ENCODE assay signal across 1 cellular context in the genomic region with DNA sequence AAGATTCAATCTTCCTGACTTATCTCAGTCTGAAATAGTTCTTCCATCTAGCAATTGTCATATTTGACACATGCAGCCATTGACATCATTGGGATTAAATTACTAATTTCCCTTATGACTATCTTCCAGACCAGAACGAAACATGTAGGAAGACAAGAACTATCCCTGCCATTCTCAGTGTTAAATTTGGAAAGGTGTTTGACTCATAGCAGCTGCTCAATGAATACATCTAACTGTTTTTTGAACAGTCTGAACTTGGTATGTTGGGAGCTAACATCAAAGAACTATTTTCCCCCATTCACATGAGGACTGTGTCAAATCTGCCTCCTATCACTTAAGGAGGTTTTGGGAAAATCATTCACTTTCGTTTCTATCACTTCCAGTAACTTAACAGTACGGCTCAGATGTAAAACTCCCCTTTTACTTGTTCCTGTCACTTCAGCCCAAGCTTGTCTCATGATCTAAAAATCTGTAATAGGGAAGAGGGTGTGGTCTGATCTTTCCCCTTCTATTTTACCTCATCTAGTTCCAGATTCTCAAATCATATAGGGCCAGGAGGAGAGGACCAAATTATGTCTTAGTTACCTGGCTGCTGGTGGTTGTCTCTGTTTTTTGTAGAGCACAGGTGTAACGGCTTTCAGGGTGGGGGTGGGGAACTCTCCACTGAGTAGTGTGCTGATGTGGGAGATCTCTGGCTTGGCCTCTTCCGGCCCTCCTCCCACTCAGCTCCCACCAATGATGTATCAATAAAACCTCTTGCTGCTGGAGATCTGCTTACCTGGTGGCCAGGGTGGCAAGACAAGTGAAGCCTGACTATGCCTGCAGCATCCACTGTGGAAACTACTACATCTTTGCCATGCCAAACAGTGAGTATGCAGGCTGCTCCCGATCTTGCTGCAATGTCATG.
TF ChIP-seq lines count a peak whose summit lies in the region.

No MANE protein-coding gene starts in this region.

TF ChIP-seq in GM12878, 131 proteins besides CTCF, POLR2A, EP300 and RAD21 (continued from another document and continues in another):
- TF ChIP-seq, protein P1, sequence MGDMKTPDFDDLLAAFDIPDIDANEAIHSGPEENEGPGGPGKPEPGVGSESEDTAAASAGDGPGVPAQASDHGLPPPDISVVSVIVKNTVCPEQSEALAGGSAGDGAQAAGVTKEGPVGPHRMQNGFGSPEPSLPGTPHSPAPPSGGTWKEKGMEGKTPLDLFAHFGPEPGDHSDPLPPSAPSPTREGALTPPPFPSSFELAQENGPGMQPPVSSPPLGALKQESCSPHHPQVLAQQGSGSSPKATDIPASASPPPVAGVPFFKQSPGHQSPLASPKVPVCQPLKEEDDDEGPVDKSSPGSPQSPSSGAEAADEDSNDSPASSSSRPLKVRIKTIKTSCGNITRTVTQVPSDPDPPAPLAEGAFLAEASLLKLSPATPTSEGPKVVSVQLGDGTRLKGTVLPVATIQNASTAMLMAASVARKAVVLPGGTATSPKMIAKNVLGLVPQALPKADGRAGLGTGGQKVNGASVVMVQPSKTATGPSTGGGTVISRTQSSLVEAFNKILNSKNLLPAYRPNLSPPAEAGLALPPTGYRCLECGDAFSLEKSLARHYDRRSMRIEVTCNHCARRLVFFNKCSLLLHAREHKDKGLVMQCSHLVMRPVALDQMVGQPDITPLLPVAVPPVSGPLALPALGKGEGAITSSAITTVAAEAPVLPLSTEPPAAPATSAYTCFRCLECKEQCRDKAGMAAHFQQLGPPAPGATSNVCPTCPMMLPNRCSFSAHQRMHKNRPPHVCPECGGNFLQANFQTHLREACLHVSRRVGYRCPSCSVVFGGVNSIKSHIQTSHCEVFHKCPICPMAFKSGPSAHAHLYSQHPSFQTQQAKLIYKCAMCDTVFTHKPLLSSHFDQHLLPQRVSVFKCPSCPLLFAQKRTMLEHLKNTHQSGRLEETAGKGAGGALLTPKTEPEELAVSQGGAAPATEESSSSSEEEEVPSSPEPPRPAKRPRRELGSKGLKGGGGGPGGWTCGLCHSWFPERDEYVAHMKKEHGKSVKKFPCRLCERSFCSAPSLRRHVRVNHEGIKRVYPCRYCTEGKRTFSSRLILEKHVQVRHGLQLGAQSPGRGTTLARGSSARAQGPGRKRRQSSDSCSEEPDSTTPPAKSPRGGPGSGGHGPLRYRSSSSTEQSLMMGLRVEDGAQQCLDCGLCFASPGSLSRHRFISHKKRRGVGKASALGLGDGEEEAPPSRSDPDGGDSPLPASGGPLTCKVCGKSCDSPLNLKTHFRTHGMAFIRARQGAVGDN (IDR thresholded peaks at IDR 0.05): no peak
- no peak; the same call in 1 of the 2 replicates for TF ChIP-seq PAX5 (IDR thresholded peaks at IDR 0.05; ENCODE audit: borderline replicate concordance, low read depth, low read length)
- no peak for TF ChIP-seq ETV6 (conservative IDR thresholded peaks at IDR 0.05 in 1 of 2, IDR thresholded peaks at IDR 0.05 in 1 of 2; ENCODE audit: borderline replicate concordance in 1 of 2, low read depth in 1 of 2)
- TF ChIP-seq, protein P2, sequence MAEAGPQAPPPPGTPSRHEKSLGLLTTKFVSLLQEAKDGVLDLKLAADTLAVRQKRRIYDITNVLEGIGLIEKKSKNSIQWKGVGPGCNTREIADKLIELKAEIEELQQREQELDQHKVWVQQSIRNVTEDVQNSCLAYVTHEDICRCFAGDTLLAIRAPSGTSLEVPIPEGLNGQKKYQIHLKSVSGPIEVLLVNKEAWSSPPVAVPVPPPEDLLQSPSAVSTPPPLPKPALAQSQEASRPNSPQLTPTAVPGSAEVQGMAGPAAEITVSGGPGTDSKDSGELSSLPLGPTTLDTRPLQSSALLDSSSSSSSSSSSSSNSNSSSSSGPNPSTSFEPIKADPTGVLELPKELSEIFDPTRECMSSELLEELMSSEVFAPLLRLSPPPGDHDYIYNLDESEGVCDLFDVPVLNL (IDR thresholded peaks at IDR 0.05; ENCODE audit: low read depth, low read length): no peak
- no peak for TF ChIP-seq RFX5 (IDR thresholded peaks at IDR 0.05; ENCODE audit: low read depth, low read length)
- TF ChIP-seq, protein P3, sequence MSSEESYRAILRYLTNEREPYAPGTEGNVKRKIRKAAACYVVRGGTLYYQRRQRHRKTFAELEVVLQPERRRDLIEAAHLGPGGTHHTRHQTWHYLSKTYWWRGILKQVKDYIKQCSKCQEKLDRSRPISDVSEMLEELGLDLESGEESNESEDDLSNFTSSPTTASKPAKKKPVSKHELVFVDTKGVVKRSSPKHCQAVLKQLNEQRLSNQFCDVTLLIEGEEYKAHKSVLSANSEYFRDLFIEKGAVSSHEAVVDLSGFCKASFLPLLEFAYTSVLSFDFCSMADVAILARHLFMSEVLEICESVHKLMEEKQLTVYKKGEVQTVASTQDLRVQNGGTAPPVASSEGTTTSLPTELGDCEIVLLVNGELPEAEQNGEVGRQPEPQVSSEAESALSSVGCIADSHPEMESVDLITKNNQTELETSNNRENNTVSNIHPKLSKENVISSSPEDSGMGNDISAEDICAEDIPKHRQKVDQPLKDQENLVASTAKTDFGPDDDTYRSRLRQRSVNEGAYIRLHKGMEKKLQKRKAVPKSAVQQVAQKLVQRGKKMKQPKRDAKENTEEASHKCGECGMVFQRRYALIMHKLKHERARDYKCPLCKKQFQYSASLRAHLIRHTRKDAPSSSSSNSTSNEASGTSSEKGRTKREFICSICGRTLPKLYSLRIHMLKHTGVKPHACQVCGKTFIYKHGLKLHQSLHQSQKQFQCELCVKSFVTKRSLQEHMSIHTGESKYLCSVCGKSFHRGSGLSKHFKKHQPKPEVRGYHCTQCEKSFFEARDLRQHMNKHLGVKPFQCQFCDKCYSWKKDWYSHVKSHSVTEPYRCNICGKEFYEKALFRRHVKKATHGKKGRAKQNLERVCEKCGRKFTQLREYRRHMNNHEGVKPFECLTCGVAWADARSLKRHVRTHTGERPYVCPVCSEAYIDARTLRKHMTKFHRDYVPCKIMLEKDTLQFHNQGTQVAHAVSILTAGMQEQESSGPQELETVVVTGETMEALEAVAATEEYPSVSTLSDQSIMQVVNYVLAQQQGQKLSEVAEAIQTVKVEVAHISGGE (CRISPR knock-in tag; IDR thresholded peaks at IDR 0.05): no peak
- TF ChIP-seq, protein P4, sequence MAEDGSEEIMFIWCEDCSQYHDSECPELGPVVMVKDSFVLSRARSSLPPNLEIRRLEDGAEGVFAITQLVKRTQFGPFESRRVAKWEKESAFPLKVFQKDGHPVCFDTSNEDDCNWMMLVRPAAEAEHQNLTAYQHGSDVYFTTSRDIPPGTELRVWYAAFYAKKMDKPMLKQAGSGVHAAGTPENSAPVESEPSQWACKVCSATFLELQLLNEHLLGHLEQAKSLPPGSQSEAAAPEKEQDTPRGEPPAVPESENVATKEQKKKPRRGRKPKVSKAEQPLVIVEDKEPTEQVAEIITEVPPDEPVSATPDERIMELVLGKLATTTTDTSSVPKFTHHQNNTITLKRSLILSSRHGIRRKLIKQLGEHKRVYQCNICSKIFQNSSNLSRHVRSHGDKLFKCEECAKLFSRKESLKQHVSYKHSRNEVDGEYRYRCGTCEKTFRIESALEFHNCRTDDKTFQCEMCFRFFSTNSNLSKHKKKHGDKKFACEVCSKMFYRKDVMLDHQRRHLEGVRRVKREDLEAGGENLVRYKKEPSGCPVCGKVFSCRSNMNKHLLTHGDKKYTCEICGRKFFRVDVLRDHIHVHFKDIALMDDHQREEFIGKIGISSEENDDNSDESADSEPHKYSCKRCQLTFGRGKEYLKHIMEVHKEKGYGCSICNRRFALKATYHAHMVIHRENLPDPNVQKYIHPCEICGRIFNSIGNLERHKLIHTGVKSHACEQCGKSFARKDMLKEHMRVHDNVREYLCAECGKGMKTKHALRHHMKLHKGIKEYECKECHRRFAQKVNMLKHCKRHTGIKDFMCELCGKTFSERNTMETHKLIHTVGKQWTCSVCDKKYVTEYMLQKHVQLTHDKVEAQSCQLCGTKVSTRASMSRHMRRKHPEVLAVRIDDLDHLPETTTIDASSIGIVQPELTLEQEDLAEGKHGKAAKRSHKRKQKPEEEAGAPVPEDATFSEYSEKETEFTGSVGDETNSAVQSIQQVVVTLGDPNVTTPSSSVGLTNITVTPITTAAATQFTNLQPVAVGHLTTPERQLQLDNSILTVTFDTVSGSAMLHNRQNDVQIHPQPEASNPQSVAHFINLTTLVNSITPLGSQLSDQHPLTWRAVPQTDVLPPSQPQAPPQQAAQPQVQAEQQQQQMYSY (CRISPR knock-in tag; IDR thresholded peaks at IDR 0.05): no peak
- no peak for TF ChIP-seq FOS (IDR thresholded peaks at IDR 0.05; ENCODE audit: borderline replicate concordance, extremely low read depth, insufficient read length)
- TF ChIP-seq BHLHE40 (IDR thresholded peaks at IDR 0.05; ENCODE audit: borderline replicate concordance in 1 of 2, low read depth in 2 of 2, low read length in 1 of 2): peak in 1 of 2 experiments; percentile 29; a peak in 1 of 4 replicates
- TF ChIP-seq NR2F1 (conservative IDR thresholded peaks at IDR 0.05): no peak
- peak; percentile 26 to 48; a peak in 1 of 4 replicates for TF ChIP-seq IKZF2 (IDR thresholded peaks at IDR 0.05)
- TF ChIP-seq, protein P5, sequence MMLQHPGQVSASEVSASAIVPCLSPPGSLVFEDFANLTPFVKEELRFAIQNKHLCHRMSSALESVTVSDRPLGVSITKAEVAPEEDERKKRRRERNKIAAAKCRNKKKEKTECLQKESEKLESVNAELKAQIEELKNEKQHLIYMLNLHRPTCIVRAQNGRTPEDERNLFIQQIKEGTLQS (IDR thresholded peaks at IDR 0.05; ENCODE audit: borderline replicate concordance, extremely low read depth, low read depth, low read length): no peak
- no peak for TF ChIP-seq ZNF24 (IDR thresholded peaks at IDR 0.05)
- TF ChIP-seq MEF2B (IDR thresholded peaks at IDR 0.05; ENCODE audit: partially characterized antibody, poor library complexity, severe bottlenecking): no peak
- TF ChIP-seq, protein P6, sequence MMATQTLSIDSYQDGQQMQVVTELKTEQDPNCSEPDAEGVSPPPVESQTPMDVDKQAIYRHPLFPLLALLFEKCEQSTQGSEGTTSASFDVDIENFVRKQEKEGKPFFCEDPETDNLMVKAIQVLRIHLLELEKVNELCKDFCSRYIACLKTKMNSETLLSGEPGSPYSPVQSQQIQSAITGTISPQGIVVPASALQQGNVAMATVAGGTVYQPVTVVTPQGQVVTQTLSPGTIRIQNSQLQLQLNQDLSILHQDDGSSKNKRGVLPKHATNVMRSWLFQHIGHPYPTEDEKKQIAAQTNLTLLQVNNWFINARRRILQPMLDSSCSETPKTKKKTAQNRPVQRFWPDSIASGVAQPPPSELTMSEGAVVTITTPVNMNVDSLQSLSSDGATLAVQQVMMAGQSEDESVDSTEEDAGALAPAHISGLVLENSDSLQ (IDR thresholded peaks at IDR 0.05): no peak
- no peak for TF ChIP-seq BACH1 (IDR thresholded peaks at IDR 0.05; ENCODE audit: borderline replicate concordance)
- no peak for TF ChIP-seq SIX5 (IDR thresholded peaks at IDR 0.05; ENCODE audit: low read depth, low read length, severe bottlenecking)
- no peak for TF ChIP-seq POLR2AphosphoS2 (IDR thresholded peaks at IDR 0.05; ENCODE audit: low read depth, low read length)
- TF ChIP-seq STAT3 (IDR thresholded peaks at IDR 0.05; ENCODE audit: low read depth, low read length): 0 out of 2 replicates have a peak, but pooled peaks have one; percentile 72
- TF ChIP-seq, protein P7, sequence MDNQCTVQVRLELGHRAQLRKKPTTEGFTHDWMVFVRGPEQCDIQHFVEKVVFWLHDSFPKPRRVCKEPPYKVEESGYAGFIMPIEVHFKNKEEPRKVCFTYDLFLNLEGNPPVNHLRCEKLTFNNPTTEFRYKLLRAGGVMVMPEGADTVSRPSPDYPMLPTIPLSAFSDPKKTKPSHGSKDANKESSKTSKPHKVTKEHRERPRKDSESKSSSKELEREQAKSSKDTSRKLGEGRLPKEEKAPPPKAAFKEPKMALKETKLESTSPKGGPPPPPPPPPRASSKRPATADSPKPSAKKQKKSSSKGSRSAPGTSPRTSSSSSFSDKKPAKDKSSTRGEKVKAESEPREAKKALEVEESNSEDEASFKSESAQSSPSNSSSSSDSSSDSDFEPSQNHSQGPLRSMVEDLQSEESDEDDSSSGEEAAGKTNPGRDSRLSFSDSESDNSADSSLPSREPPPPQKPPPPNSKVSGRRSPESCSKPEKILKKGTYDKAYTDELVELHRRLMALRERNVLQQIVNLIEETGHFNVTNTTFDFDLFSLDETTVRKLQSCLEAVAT (IDR thresholded peaks at IDR 0.05): peak; percentile 70
- TF ChIP-seq NRF1 (conservative IDR thresholded peaks at IDR 0.05; ENCODE audit: low read depth, low read length): no peak
- TF ChIP-seq SMAD5 (IDR thresholded peaks at IDR 0.05; ENCODE audit: low read depth): no peak
- TF ChIP-seq ZNF274 (IDR thresholded peaks at IDR 0.05; ENCODE audit: insufficient read depth, insufficient read length): no peak
- no peak for TF ChIP-seq YBX1 (IDR thresholded peaks at IDR 0.05)
- 0 out of 3 replicates have a peak, but pooled peaks of 1 of the 2 experiments have one; percentile 22 for TF ChIP-seq EGR1 (IDR thresholded peaks at IDR 0.05; ENCODE audit: borderline replicate concordance in 1 of 2, low read depth in 2 of 2, low read length in 2 of 2)
- TF ChIP-seq, protein P8, sequence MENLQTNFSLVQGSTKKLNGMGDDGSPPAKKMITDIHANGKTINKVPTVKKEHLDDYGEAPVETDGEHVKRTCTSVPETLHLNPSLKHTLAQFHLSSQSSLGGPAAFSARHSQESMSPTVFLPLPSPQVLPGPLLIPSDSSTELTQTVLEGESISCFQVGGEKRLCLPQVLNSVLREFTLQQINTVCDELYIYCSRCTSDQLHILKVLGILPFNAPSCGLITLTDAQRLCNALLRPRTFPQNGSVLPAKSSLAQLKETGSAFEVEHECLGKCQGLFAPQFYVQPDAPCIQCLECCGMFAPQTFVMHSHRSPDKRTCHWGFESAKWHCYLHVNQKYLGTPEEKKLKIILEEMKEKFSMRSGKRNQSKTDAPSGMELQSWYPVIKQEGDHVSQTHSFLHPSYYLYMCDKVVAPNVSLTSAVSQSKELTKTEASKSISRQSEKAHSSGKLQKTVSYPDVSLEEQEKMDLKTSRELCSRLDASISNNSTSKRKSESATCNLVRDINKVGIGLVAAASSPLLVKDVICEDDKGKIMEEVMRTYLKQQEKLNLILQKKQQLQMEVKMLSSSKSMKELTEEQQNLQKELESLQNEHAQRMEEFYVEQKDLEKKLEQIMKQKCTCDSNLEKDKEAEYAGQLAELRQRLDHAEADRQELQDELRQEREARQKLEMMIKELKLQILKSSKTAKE (IDR thresholded peaks at IDR 0.05; ENCODE audit: low read depth, poor library complexity, severe bottlenecking): no peak
- no peak for TF ChIP-seq TCF3 (IDR thresholded peaks at IDR 0.05; ENCODE audit: borderline replicate concordance, insufficient read depth, low read depth, low read length)
- TF ChIP-seq, protein P9, sequence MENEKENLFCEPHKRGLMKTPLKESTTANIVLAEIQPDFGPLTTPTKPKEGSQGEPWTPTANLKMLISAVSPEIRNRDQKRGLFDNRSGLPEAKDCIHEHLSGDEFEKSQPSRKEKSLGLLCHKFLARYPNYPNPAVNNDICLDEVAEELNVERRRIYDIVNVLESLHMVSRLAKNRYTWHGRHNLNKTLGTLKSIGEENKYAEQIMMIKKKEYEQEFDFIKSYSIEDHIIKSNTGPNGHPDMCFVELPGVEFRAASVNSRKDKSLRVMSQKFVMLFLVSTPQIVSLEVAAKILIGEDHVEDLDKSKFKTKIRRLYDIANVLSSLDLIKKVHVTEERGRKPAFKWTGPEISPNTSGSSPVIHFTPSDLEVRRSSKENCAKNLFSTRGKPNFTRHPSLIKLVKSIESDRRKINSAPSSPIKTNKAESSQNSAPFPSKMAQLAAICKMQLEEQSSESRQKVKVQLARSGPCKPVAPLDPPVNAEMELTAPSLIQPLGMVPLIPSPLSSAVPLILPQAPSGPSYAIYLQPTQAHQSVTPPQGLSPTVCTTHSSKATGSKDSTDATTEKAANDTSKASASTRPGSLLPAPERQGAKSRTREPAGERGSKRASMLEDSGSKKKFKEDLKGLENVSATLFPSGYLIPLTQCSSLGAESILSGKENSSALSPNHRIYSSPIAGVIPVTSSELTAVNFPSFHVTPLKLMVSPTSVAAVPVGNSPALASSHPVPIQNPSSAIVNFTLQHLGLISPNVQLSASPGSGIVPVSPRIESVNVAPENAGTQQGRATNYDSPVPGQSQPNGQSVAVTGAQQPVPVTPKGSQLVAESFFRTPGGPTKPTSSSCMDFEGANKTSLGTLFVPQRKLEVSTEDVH (IDR thresholded peaks at IDR 0.05; ENCODE audit: low read depth, partially characterized antibody): no peak
- peak; percentile 51; the same call in 1 of the 2 replicates for TF ChIP-seq TCF7 (IDR thresholded peaks at IDR 0.05; ENCODE audit: borderline replicate concordance)
